In genomic region chr17:82055965-82056728, GRCh38 we compare ENCODE assay signal across 17 cellular contexts. TPM values are rescaled to one million over a fixed set of nuclear protein-coding genes. Genes with fewer than 3 reads are reported as not detected.
DNase-seq lines count a peak whose midpoint lies in the region; FAIRE-seq and TF ChIP-seq lines count a peak whose summit lies in the region.
"Had no signal": no experiment of that assay in that cellular context is flagged by ENCODE, and none has a peak within 500 bp of the region (broad histone marks: within the 10 kb centered on the region; RNA-seq: fewer than 3 reads in every experiment).

No MANE protein-coding gene starts in this region.

- peaks cover 4% of the 10 kb centered on the region; the same call in 1 of the 2 replicates for H3K4me1 ChIP-seq in HEK293 (ENCODE audit: control insufficient read depth, insufficient read depth, low read length)
- H3K4me1 ChIP-seq in kidney (ENCODE audit: control insufficient read depth in 1 of 2, insufficient read depth in 1 of 2, low read depth in 1 of 2, low read length in 2 of 2): peaks cover 12 to 23% of the 10 kb centered on the region in 2 donors

- POLR2A ChIA-PET in HEK293 (lab: Yijun Ruan, JAX): interaction anchor here (0.6 to 14.2 kb wide), 8 partner anchors 10 to 481 kb away, joined by 3 to 96 read pairs (median 4); partner anchors contain the start of genes DCXR and RAC3
- POLR2A ChIA-PET in HEK293T (lab: Yijun Ruan, JAX): interaction anchor here (1.0 to 6.3 kb wide), 6 partner anchors 8 to 25 kb away, joined by 3 to 46 read pairs (median 4); partner anchors contain the start of genes DCXR, DUS1L and RAC3
- POLR2A ChIA-PET in GM10248 (lab: Yijun Ruan, JAX): interaction anchor here (1.1 kb wide), 1 partner anchor 18 kb away, joined by 3 read pairs; the partner anchor contains the start of gene DCXR

- H3K9me3 ChIP-seq in HEK293 (ENCODE audit: control insufficient read depth, insufficient read depth, low read depth, low read length) (no peaks in the 10 kb centered on the region), kidney (ENCODE audit: control insufficient read depth in 1 of 2, low read length in 2 of 2) (no peaks in the 10 kb centered on the region)

- H3K36me3 ChIP-seq in HEK293 (ENCODE audit: control insufficient read depth in 2 of 2, insufficient read depth in 1 of 2, low read length in 2 of 2) (peaks cover 3 to 82% of the 10 kb centered on the region in 2 experiments; a peak in 2 of 3 replicates), kidney (ENCODE audit: control insufficient read depth in 1 of 2, insufficient read depth in 2 of 2, low read length in 2 of 2) (peaks cover 4 to 20% of the 10 kb centered on the region in 2 donors)

- H3K27ac ChIP-seq in HEK293 (ENCODE audit: extremely low read depth, low read depth, low read length) (peak overlapping the region; percentile 64), kidney (ENCODE audit: low read depth in 2 of 2, low read length in 2 of 2) (no peak overlapping the region)

- H3K4me3 ChIP-seq in HEK293 (ENCODE audit: low read depth, low read length) (no peak overlapping the region), kidney (ENCODE audit: low read length in 2 of 2) (no peak overlapping the region)

- CTCF ChIA-PET in HEK293 (lab: Yijun Ruan, JAX): interaction anchor here (0.9 to 1.7 kb wide), 3 partner anchors 14 to 26 kb away, joined by 4 to 9 read pairs (median 5); partner anchors contain the start of gene DCXR
- CTCF ChIA-PET in HEK293T (lab: Yijun Ruan, JAX): no interaction called here
- CTCF ChIA-PET in GM10248 (lab: Yijun Ruan, JAX): interaction anchor here (0.9 to 1.5 kb wide), 5 partner anchors 10 to 98 kb away, joined by 3 to 5 read pairs (median 3); partner anchors contain the start of genes DCXR and DUS1L

- FAIRE-seq in kidney (lab: Jason Lieb, UNC): no peak
- FAIRE-seq: D721Med had no signal

- peak; percentile 4 for DNase-seq in stimulated activated CD4-positive, alpha-beta T cell treated with anti-CD3 and anti-CD28 coated beads, Interleukin-15, amount 100 ng/mL, for 24 hours
- no peak for DNase-seq in stimulated activated CD4-positive, alpha-beta T cell treated with anti-CD3 and anti-CD28 coated beads, Interleukin-1b, Interleukin-23, amount 100 ng/mL, for 48 hours
- peak; percentile 76 for DNase-seq in kidney
- DNase-seq in HEK293T (ENCODE audit: extremely low spot score): no peak
- no peak for DNase-seq in GM10248 (ENCODE audit: extremely low spot score)
- no peak for DNase-seq in inferior parietal cortex (ENCODE audit: extremely low spot score)
- DNase-seq: ACHN; H7; NCI-H1417 treated with DMSO at 0.1 percent for 48 hours; NCI-H2029 treated with DMSO at 0.1 percent for 48 hours; NCI-H526 treated with DMSO at 0.1 percent for 48 hours; NK-92 treated with Interleukin-12 subunit alpha and Interleukin-12 subunit beta, amount 100 ng/mL, for 24 hours; PC-3; SHP77 treated with DMSO at 0.1 percent for 48 hours had no signal

- intact Hi-C loops in kidney (cut with DNase I): no loop called here

- TF ChIP-seq CTCF in HEK293 (tag by site-specific recombination; IDR thresholded peaks at IDR 0.05): no peak
- no peak for TF ChIP-seq CTCF in kidney (IDR thresholded peaks at IDR 0.05; ENCODE audit: borderline replicate concordance, extremely low read depth, insufficient read depth)
- no peak for TF ChIP-seq CTCF in GM10248 (IDR thresholded peaks at IDR 0.05; ENCODE audit: control extremely low read depth, extremely low read depth, low read depth, missing control alignments)

- no peak overlapping the region for H3K9ac ChIP-seq in kidney (ENCODE audit: low read length in 2 of 2)

TF ChIP-seq in HEK293, 187 proteins besides CTCF, POLR2A, EP300 and RAD21:
- no peak; the same call in 1 of the 2 replicates for TF ChIP-seq PATZ1 (tag by site-specific recombination; IDR thresholded peaks at IDR 0.05)
- TF ChIP-seq ZFP69B (tag by site-specific recombination; IDR thresholded peaks at IDR 0.05): peak; percentile 93
- no peak for TF ChIP-seq ZNF529 (tag by site-specific recombination; IDR thresholded peaks at IDR 0.05; ENCODE audit: insufficient replicate concordance)
- TF ChIP-seq ZNF692 (tag by site-specific recombination; IDR thresholded peaks at IDR 0.05): peak; percentile 87

TF ChIP-seq in HEK293T, 16 proteins besides CTCF, POLR2A, EP300 and RAD21:
- no peak for TF ChIP-seq ARNT (IDR thresholded peaks at IDR 0.05)
- no peak for TF ChIP-seq CTBP1 (IDR thresholded peaks at IDR 0.05; ENCODE audit: borderline replicate concordance)
- TF ChIP-seq FOXM1 (IDR thresholded peaks at IDR 0.05; ENCODE audit: borderline replicate concordance): no peak

RNA-seq across cellular contexts. Expression of gene GPS1, which starts 4.4 kb away (rescaled TPM):
- total RNA-seq in kidney: 99.3 TPM
- polyA plus RNA-seq in kidney (ENCODE audit: insufficient read depth, low read depth, low replicate concordance): 149 TPM

RNA-seq across cellular contexts. Expression of gene RFNG, which starts 4.5 kb away (rescaled TPM):
- 29.8 TPM for total RNA-seq in kidney
- 47.3 TPM for polyA plus RNA-seq in kidney (ENCODE audit: insufficient read depth, low read depth, low replicate concordance)

RNA-seq across cellular contexts. Expression of gene DUS1L, which starts 9.5 kb away (rescaled TPM):
- 84.8 TPM for total RNA-seq in kidney
- polyA plus RNA-seq in kidney (ENCODE audit: insufficient read depth, low read depth, low replicate concordance): 102 TPM

RNA-seq across cellular contexts. Expression of gene DCXR, which starts 18.6 kb away (rescaled TPM):
- 102 TPM for total RNA-seq in kidney
- polyA plus RNA-seq in kidney (ENCODE audit: insufficient read depth, low read depth, low replicate concordance): 551 TPM

RNA-seq across cellular contexts. Expression of gene RAC3, which starts 24.7 kb away (rescaled TPM):
- 2.6 TPM for total RNA-seq in kidney
- polyA plus RNA-seq in kidney (ENCODE audit: insufficient read depth, low read depth, low replicate concordance): 13.1 TPM
- polyA plus RNA-seq: IgD-negative memory B cell had no signal

Comparison
In these comparisons a context has a peak if more than half of its experiments do, and no peak if none do; other contexts are left out.
1. DNase-seq: peak in stimulated activated CD4-positive, alpha-beta T cell treated with anti-CD3 and anti-CD28 coated beads, Interleukin-15, amount 100 ng/mL, for 24 hours (single experiment) and kidney (single experiment); none in stimulated activated CD4-positive, alpha-beta T cell treated with anti-CD3 and anti-CD28 coated beads, Interleukin-1b, Interleukin-23, amount 100 ng/mL, for 48 hours (single experiment), HEK293T (single experiment), GM10248 (single experiment) and inferior parietal cortex (single experiment).